Comparison of ENCODE assay signal across 18 cellular contexts in the genomic region with DNA sequence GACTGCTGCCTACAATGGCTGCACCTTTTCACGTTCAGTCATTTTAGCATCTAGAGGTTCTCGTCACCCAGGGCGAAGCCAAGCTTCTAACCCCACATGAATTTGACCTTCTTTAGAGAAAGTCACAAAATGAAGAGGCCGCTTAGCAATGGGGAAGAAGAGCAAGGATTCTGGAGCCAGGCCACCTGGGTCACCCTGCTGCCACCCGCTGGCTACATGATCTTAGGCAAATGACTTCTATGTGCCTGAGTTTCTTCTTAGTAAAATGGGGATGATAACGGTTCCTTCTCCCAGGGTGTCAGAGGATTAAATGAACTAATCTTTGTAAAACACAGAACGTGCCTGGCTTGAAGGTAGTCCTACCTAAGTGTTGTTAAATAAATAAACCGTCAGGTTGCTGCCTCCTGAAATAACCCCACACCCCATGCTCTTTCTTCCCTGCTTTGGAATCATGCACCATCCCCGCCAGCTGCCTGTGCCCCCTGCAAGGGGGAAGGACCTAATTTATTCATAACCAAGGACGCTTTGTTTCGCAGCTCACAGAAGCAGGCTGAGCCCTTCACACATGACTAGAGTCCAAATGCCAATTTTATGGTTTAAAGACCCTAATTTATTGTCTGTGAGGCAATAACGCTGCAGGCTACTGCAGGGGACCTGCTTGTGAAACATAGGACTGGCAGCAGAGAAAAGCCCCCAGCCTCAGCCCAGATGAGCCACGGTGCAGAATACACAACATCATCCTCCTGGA.
"Had no signal": no experiment of that assay in that cellular context is flagged by ENCODE, and none has a peak within 500 bp of the region (broad histone marks: within the 10 kb centered on the region; RNA-seq: fewer than 3 reads in every experiment).

No MANE protein-coding gene starts in this region.

- H3K4me1 Mint-ChIP-seq: activated CD4-positive, alpha-beta T cell treated with anti-CD3 and anti-CD28 coated beads, Interleukin-2, amount 10 ng/mL, durations not matched to agents 7 days and 5 days; activated naive CD4-positive, alpha-beta T cell treated with anti-CD3 and anti-CD28 coated beads, Interleukin-2, amount 50 U/mL, for 24 hours; stimulated activated naive B cell treated with anti-CD40 and anti-IgM and Interleukin-4, amounts not matched to agents 10 μg/mL and 1 μg/mL and 100 μg/mL, for 72 hours had no signal

- H3K27ac Mint-ChIP-seq: activated CD4-positive, alpha-beta T cell treated with anti-CD3 and anti-CD28 coated beads, Interleukin-2, amount 10 ng/mL, durations not matched to agents 7 days and 5 days; activated naive CD4-positive, alpha-beta T cell treated with anti-CD3 and anti-CD28 coated beads, Interleukin-2, amount 50 U/mL, for 24 hours; stimulated activated naive B cell treated with anti-CD40 and anti-IgM and Interleukin-4, amounts not matched to agents 10 μg/mL and 1 μg/mL and 100 μg/mL, for 72 hours had no signal

- H3K79me2 ChIP-seq: hepatocyte had no signal

- H3K4me2 ChIP-seq: hepatocyte had no signal

- H3K27me3 Mint-ChIP-seq: activated CD4-positive, alpha-beta T cell treated with anti-CD3 and anti-CD28 coated beads, Interleukin-2, amount 10 ng/mL, durations not matched to agents 7 days and 5 days had no signal

- H3K36me3 ChIP-seq: neutrophil, spleen, tibial nerve had no signal

- H2AFZ ChIP-seq: hepatocyte had no signal

- H3K4me3 ChIP-seq: body of pancreas, hepatocyte, spleen, tibial nerve had no signal

- H3K4me3 Mint-ChIP-seq: activated CD4-positive, alpha-beta T cell treated with anti-CD3 and anti-CD28 coated beads, Interleukin-2, amount 10 ng/mL, durations not matched to agents 7 days and 5 days; activated naive CD4-positive, alpha-beta T cell treated with anti-CD3 and anti-CD28 coated beads, Interleukin-2, amount 50 U/mL, for 24 hours; central memory CD8-positive, alpha-beta T cell; stimulated activated naive B cell treated with anti-CD40 and anti-IgM and Interleukin-4, amounts not matched to agents 10 μg/mL and 1 μg/mL and 100 μg/mL, for 72 hours had no signal

- H3K9me3 Mint-ChIP-seq: activated naive CD4-positive, alpha-beta T cell treated with anti-CD3 and anti-CD28 coated beads, Interleukin-2, amount 50 U/mL, for 24 hours; central memory CD8-positive, alpha-beta T cell had no signal

- H3K27me3 ChIP-seq: body of pancreas, hepatocyte had no signal

- H3K27ac ChIP-seq: body of pancreas, hepatocyte, neutrophil, spleen, tibial nerve had no signal

- H3K36me3 Mint-ChIP-seq: activated naive CD4-positive, alpha-beta T cell treated with anti-CD3 and anti-CD28 coated beads, Interleukin-2, amount 50 U/mL, for 24 hours; stimulated activated naive B cell treated with anti-CD40 and anti-IgM and Interleukin-4, amounts not matched to agents 10 μg/mL and 1 μg/mL and 100 μg/mL, for 72 hours had no signal

- H3K4me1 ChIP-seq: body of pancreas, spleen, tibial nerve had no signal

- ATAC-seq: body of pancreas; sciatic nerve; stimulated activated naive B cell treated with anti-CD40 and anti-IgM and Interleukin-4, amounts not matched to agents 10 μg/mL and 1 μg/mL and 100 μg/mL, for 72 hours had no signal

- DNase-seq: activated CD4-positive, alpha-beta T cell treated with anti-CD3 and anti-CD28 coated beads, Interleukin-2, amount 10 ng/mL, durations not matched to agents 7 days and 5 days; activated CD4-positive, CD25-positive, alpha-beta regulatory T cell; activated T-cell treated with anti-CD3 and anti-CD28 coated beads for 4 hours; body of pancreas; cortex of kidney; effector memory CD4-positive, alpha-beta T cell; kidney glomerular epithelial cell; posterior cingulate gyrus; spleen; stimulated activated CD4-positive, alpha-beta T cell treated with anti-CD3 and anti-CD28 coated beads, Interleukin-2, amount 100 ng/mL, for 24 hours; stimulated activated naive B cell treated with anti-CD40 and anti-IgM and Interleukin-4, amounts not matched to agents 10 μg/mL and 1 μg/mL and 100 μg/mL, for 72 hours; T-helper 2 cell had no signal

- H3K9me3 ChIP-seq: body of pancreas, neutrophil, spleen, tibial nerve had no signal
